ENCODE assay signal across 8 cellular contexts in genomic region chr2:73386342-73386868, GRCh38. TPM values are rescaled to one million over a fixed set of nuclear protein-coding genes. Genes with fewer than 3 reads are reported as not detected.
DNase-seq lines count a peak whose midpoint lies in the region; ATAC-seq lines count a peak whose summit lies in the region.

No MANE protein-coding gene starts in this region.

- DNase-seq in Right ventricle myocardium inferior (ENCODE audit: missing footprints) (no peak), cardiac septum (ENCODE audit: low spot score) (no peak), activated gamma-delta T cell treated with Interleukin-2 at 50 U/mL for 16 hours (no peak), EL (no peak)
- DNase-seq in activated naive CD4-positive, alpha-beta T cell treated with anti-CD3 and anti-CD28 coated beads, Interleukin-2, amount 50 U/mL, for 72 hours (ENCODE audit: low spot score in 2 of 2): no peak
- DNase-seq in stimulated activated naive CD8-positive, alpha-beta T cell treated with anti-CD3 and anti-CD28 coated beads, Interleukin-15, amount 100 ng/mL, for 72 hours: no peak

- ATAC-seq in Right ventricle myocardium inferior (peak; percentile 0), HG03135 (IDR thresholded peaks at IDR 0.05; ENCODE audit: unreplicated experiment) (peak; percentile 20)
- peak; percentile 0 to 5 for ATAC-seq in activated naive CD4-positive, alpha-beta T cell treated with anti-CD3 and anti-CD28 coated beads, Interleukin-2, amount 50 U/mL, for 72 hours
- ATAC-seq in stimulated activated naive CD8-positive, alpha-beta T cell treated with anti-CD3 and anti-CD28 coated beads, Interleukin-15, amount 100 ng/mL, for 72 hours: peak; percentile 13

- no peaks in the 10 kb centered on the region for H3K9me3 Mint-ChIP-seq in activated naive CD4-positive, alpha-beta T cell treated with anti-CD3 and anti-CD28 coated beads, Interleukin-2, amount 50 U/mL, for 72 hours
- H3K9me3 Mint-ChIP-seq in stimulated activated naive CD8-positive, alpha-beta T cell treated with anti-CD3 and anti-CD28 coated beads, Interleukin-15, amount 100 ng/mL, for 72 hours: no peaks in the 10 kb centered on the region

- intact Hi-C loops in Right ventricle myocardium inferior (cut with DNase I) (no loop called here), cardiac septum (cut with DNase I) (loop anchor here (1.0 to 5.0 kb wide), 2 partner anchors 32 to 154 kb away; partner anchors contain the start of genes CCT7 and PRADC1)

- peak overlapping the region; percentile 83 for H3K27ac ChIP-seq in iPS-18a (ENCODE audit: low read length)

- H3K36me3 ChIP-seq in iPS-18a (ENCODE audit: control insufficient read depth, low read depth, low read length): no peaks in the 10 kb centered on the region

- H3K4me3 ChIP-seq in iPS-18a (ENCODE audit: low read length): peak overlapping the region; percentile 91

- no peaks in the 10 kb centered on the region for H3K27me3 Mint-ChIP-seq in stimulated activated naive CD8-positive, alpha-beta T cell treated with anti-CD3 and anti-CD28 coated beads, Interleukin-15, amount 100 ng/mL, for 72 hours

- peaks cover 26% of the 10 kb centered on the region for H3K27me3 ChIP-seq in iPS-18a (ENCODE audit: control insufficient read depth, insufficient read depth, low read length)

- no peaks in the 10 kb centered on the region for H3K9me3 ChIP-seq in iPS-18a (ENCODE audit: control insufficient read depth, low read depth, low read length)

- H3K27ac Mint-ChIP-seq in activated naive CD4-positive, alpha-beta T cell treated with anti-CD3 and anti-CD28 coated beads, Interleukin-2, amount 50 U/mL, for 72 hours: peak overlapping the region; percentile 87 to 89
- H3K27ac Mint-ChIP-seq in stimulated activated naive CD8-positive, alpha-beta T cell treated with anti-CD3 and anti-CD28 coated beads, Interleukin-15, amount 100 ng/mL, for 72 hours: peak overlapping the region in 1 of 2 donors; percentile 87

- H3K4me1 ChIP-seq in iPS-18a (ENCODE audit: control insufficient read depth, low read depth, low read length): peaks cover 6% of the 10 kb centered on the region

- peak overlapping the region; percentile 94 to 96 for H3K4me3 Mint-ChIP-seq in stimulated activated naive CD8-positive, alpha-beta T cell treated with anti-CD3 and anti-CD28 coated beads, Interleukin-15, amount 100 ng/mL, for 72 hours

- peaks cover 0 to 13% of the 10 kb centered on the region in 2 donors for H3K36me3 Mint-ChIP-seq in activated naive CD4-positive, alpha-beta T cell treated with anti-CD3 and anti-CD28 coated beads, Interleukin-2, amount 50 U/mL, for 72 hours

- peaks cover 24% of the 10 kb centered on the region for H3K4me1 Mint-ChIP-seq in stimulated activated naive CD8-positive, alpha-beta T cell treated with anti-CD3 and anti-CD28 coated beads, Interleukin-15, amount 100 ng/mL, for 72 hours

- peak overlapping the region; percentile 91 for H3K9ac ChIP-seq in iPS-18a (ENCODE audit: low read length)

RNA-seq across cellular contexts. Expression of gene ALMS1, which starts 0.8 kb away (rescaled TPM):
- total RNA-seq in Right ventricle myocardium inferior (7.9 TPM), cardiac septum (11.6 TPM)
- total RNA-seq in activated naive CD4-positive, alpha-beta T cell treated with anti-CD3 and anti-CD28 coated beads, Interleukin-2, amount 50 U/mL, for 72 hours: 10 to 100 TPM; 21.5 to 25.4 TPM
